In the genomic region with DNA sequence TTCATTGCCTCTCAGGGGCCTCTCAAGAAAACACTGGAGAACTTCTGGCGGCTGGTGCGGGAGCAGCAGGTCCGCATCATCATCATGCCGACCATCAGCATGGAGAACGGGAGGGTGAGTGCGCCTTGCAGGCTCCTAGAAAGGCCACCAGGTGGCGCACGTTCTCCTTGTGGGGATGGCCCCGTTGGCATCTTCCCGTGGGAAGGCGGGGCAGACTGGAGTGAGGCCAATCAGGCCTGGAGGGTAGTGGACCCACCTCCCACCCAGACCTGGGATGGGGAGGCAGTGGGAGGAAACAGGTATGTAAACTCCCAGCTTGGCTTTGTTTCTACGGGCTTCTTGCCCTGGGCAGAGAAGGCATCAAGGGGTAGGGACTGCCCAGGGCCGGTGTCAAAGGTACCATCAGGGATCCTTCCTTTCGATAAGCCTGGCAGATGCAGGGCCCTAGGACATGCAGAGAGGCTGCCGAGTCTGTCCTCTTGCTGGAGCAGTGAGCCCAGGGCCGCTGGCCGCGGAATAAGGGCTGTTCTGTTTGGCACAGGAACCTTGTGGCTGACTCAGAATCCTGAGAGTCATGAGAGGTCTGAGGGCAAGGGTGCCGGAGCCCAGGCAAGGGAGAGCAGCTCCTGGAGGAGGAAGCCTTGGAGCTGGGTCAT, we compare ENCODE assay signal across 8 cellular contexts. TPM values are rescaled to one million over a fixed set of nuclear protein-coding genes. Genes with fewer than 3 reads are reported as not detected.
DNase-seq lines count a peak whose midpoint lies in the region; ATAC-seq and TF ChIP-seq lines count a peak whose summit lies in the region.

No MANE protein-coding gene starts in this region.

- TF ChIP-seq CTCF in lower leg skin (IDR thresholded peaks at IDR 0.05), result peak in 1 of 3 donors; percentile 27

- 2 to 11% methylated on average over 17 to 18 of the region's 19 CpGs for WGBS in lower leg skin, 2 donors

- no peak overlapping the region for H3K4me3 ChIP-seq in lower leg skin (ENCODE audit: low read depth, poor library complexity, severe bottlenecking)

- DNase-seq in NK-92 treated with Interleukin-12 subunit alpha and Interleukin-12 subunit beta, amount 100 ng/mL, for 24 hours (lab: John Stamatoyannopoulos, UW), result peak; percentile 54
- DNase-seq in NK-92 (lab: John Stamatoyannopoulos, UW; ENCODE audit: unreplicated experiment) (no peak), NCI-H526 treated with DMSO at 0.1 percent for 48 hours (lab: John Stamatoyannopoulos, UW) (peak; percentile 46), dermis blood vessel endothelial cell (peak; percentile 87), lower leg skin (ENCODE audit: low spot score in 2 of 2) (peak; percentile 66 to 95)
- DNase-seq in activated CD4-positive, alpha-beta T cell treated with anti-CD3 and anti-CD28 coated beads, Interleukin-2, amount 50 U/mL, for 1 hour, result peak; percentile 69
- DNase-seq in stimulated activated CD8-positive, alpha-beta memory T cell treated with anti-CD3 and anti-CD28 coated beads, Interleukin-12 subunit alpha, Interleukin-12 subunit beta, amount 100 ng/mL, for 1 hour (ENCODE audit: low read depth), result peak; percentile 50

- peak; percentile 72 for ATAC-seq in HG03378 (IDR thresholded peaks at IDR 0.05; ENCODE audit: unreplicated experiment)

- TF ChIP-seq POLR2A in lower leg skin (IDR thresholded peaks at IDR 0.05), result no peak

- intact Hi-C loops in lower leg skin (cut with DNase I; ENCODE audit: low total_unique reads), result no loop called here

RNA-seq across cellular contexts. Expression of gene SPTLC1, which starts 18.9 kb away (rescaled TPM):
- total RNA-seq in dermis blood vessel endothelial cell, result 121 and 127 TPM in 2 replicates
- total RNA-seq in lower leg skin, result 10 to 100 TPM; 80.5 to 99.6 (median 95.6) TPM
